ENCODE assay signal across 1 cellular context in genomic region chrX:9538544-9539045, GRCh38.
TF ChIP-seq lines count a peak whose summit lies in the region.

No MANE protein-coding gene starts in this region.

TF ChIP-seq in HepG2, 621 proteins besides CTCF, POLR2A, EP300 and RAD21 (continued from another document and continues in another):
- TF ChIP-seq ZBTB10 (CRISPR knock-in tag; IDR thresholded peaks at IDR 0.05; ENCODE audit: borderline replicate concordance) (peak; percentile 98), ZGPAT (CRISPR knock-in tag; IDR thresholded peaks at IDR 0.05) (0 out of 2 replicates have a peak, but pooled peaks have one; percentile 27), CEBPG (CRISPR knock-in tag; IDR thresholded peaks at IDR 0.05) (peak; percentile 77), SAP130 (CRISPR knock-in tag; IDR thresholded peaks at IDR 0.05; ENCODE audit: low read depth) (peak; percentile 34), SRF (IDR thresholded peaks at IDR 0.05; ENCODE audit: low read depth, low read length) (no peak), NFYB (CRISPR knock-in tag; IDR thresholded peaks at IDR 0.05) (no peak), ZBTB49 (CRISPR knock-in tag; IDR thresholded peaks at IDR 0.05; ENCODE audit: borderline replicate concordance) (no peak), POGZ (CRISPR knock-in tag; IDR thresholded peaks at IDR 0.05) (0 out of 2 replicates have a peak, but pooled peaks have one; percentile 15), PAXIP1 (CRISPR knock-in tag; conservative IDR thresholded peaks at IDR 0.05) (peak; percentile 74), ARID4A (CRISPR knock-in tag; IDR thresholded peaks at IDR 0.05; ENCODE audit: borderline replicate concordance) (no peak), RNF219 (CRISPR knock-in tag; IDR thresholded peaks at IDR 0.05) (no peak), ETV5 (CRISPR knock-in tag; IDR thresholded peaks at IDR 0.05; ENCODE audit: borderline replicate concordance) (peak; percentile 69; the same call in 1 of the 2 replicates), HDAC2 (CRISPR knock-in tag; IDR thresholded peaks at IDR 0.05) (peak; percentile 41; the same call in 1 of the 2 replicates), NR2F6 (IDR thresholded peaks at IDR 0.05) (0 out of 2 replicates have a peak, but pooled peaks have one; percentile 21), NR2F6 (CRISPR knock-in tag; IDR thresholded peaks at IDR 0.05) (no peak; the same call in 1 of the 2 replicates), MTERF4 (CRISPR knock-in tag; IDR thresholded peaks at IDR 0.05) (no peak), SP5 (CRISPR knock-in tag; IDR thresholded peaks at IDR 0.05; ENCODE audit: borderline replicate concordance, low read depth) (peak; percentile 55; the same call in 1 of the 2 replicates), BCL6 (CRISPR knock-in tag; IDR thresholded peaks at IDR 0.05) (peak; percentile 24; the same call in 1 of the 2 replicates), PHF21A (CRISPR knock-in tag; IDR thresholded peaks at IDR 0.05) (peak; percentile 63), ZNF549 (CRISPR knock-in tag; IDR thresholded peaks at IDR 0.05) (no peak), HIC2 (CRISPR knock-in tag; IDR thresholded peaks at IDR 0.05; ENCODE audit: low read depth) (peak; percentile 66), ZNF280B (CRISPR knock-in tag; IDR thresholded peaks at IDR 0.05; ENCODE audit: borderline replicate concordance) (no peak), ESRRA (CRISPR knock-in tag; IDR thresholded peaks at IDR 0.05; ENCODE audit: low read depth) (peak; percentile 30; the same call in 1 of the 2 replicates), ZNF17 (CRISPR knock-in tag; IDR thresholded peaks at IDR 0.05) (no peak), PCBP2 (optimal IDR thresholded peaks at IDR 0.05; ENCODE audit: low read depth, low read length, poor library complexity, severe bottlenecking) (no peak), MED8 (CRISPR knock-in tag; IDR thresholded peaks at IDR 0.05; ENCODE audit: insufficient replicate concordance) (peak; percentile 39), SOX13 (IDR thresholded peaks at IDR 0.05) (no peak), SOX13 (CRISPR knock-in tag; conservative IDR thresholded peaks at IDR 0.05 in 1 of 2, IDR thresholded peaks at IDR 0.05 in 1 of 2) (peak in 1 of 2 experiments; percentile 57; a peak in 2 of 4 replicates), ZNF432 (CRISPR knock-in tag; IDR thresholded peaks at IDR 0.05; ENCODE audit: borderline replicate concordance) (no peak), ZC3H4 (CRISPR knock-in tag; IDR thresholded peaks at IDR 0.05; ENCODE audit: borderline replicate concordance) (no peak), ZSCAN12 (CRISPR knock-in tag; IDR thresholded peaks at IDR 0.05) (no peak), ZNF639 (CRISPR knock-in tag; conservative IDR thresholded peaks at IDR 0.05) (no peak), ZNF792 (CRISPR knock-in tag; IDR thresholded peaks at IDR 0.05) (peak; percentile 93; the same call in 1 of the 2 replicates)
